ENCODE assay signal across 1 cellular context in the genomic region with DNA sequence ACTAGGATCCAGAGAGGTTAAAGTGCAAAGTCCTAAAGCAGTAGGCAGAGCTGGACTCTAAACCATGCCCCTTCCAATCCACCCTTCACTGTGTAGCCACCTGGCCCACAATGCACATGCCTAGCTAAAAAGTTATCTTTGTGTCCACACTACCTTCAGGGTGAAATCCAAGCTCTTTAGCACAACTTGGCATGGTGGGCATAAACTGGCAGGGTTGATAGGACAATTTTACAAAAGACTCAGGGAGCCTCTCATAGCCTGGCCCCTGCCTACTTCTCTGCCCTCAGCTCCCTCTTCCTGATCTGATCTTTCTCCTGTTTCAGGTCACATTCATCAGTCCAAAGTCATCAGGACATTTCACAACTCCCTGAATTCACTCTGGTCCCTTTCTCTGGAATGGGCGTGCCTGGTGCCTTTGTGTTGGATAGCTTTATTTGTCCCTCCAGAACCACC.
TF ChIP-seq lines count a peak whose summit lies in the region.

No MANE protein-coding gene starts in this region.

TF ChIP-seq in H1, 55 proteins besides CTCF, POLR2A, EP300 and RAD21:
- TF ChIP-seq YY1 (IDR thresholded peaks at IDR 0.05; ENCODE audit: low read depth, low read length), result no peak
- TF ChIP-seq CBX8 (IDR thresholded peaks at IDR 0.05; ENCODE audit: borderline replicate concordance, low read depth, low read length), result no peak
- no peak for TF ChIP-seq NANOG (IDR thresholded peaks at IDR 0.05; ENCODE audit: insufficient read depth, low read depth, low read length, poor library complexity, severe bottlenecking)
- TF ChIP-seq RFX5 (IDR thresholded peaks at IDR 0.05; ENCODE audit: borderline replicate concordance, low read depth, low read length), result no peak
- TF ChIP-seq, protein P1, sequence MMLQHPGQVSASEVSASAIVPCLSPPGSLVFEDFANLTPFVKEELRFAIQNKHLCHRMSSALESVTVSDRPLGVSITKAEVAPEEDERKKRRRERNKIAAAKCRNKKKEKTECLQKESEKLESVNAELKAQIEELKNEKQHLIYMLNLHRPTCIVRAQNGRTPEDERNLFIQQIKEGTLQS (IDR thresholded peaks at IDR 0.05; ENCODE audit: insufficient read depth, low read depth, low read length), result no peak
- no peak for TF ChIP-seq POLR2AphosphoS5 (IDR thresholded peaks at IDR 0.05; ENCODE audit: low read depth, low read length)
- no peak for TF ChIP-seq TCF12 (IDR thresholded peaks at IDR 0.05; ENCODE audit: low read depth, low read length)
- TF ChIP-seq CHD2 (IDR thresholded peaks at IDR 0.05; ENCODE audit: low read length), result no peak
- no peak for TF ChIP-seq SUZ12 (IDR thresholded peaks at IDR 0.05; ENCODE audit: low read length)
- no peak for TF ChIP-seq ZNF274 (IDR thresholded peaks at IDR 0.05; ENCODE audit: borderline replicate concordance, extremely low read depth, low read length)
- TF ChIP-seq SP4 (IDR thresholded peaks at IDR 0.05; ENCODE audit: low read length), result no peak
- TF ChIP-seq KDM5A (IDR thresholded peaks at IDR 0.05; ENCODE audit: low read length), result no peak
- no peak for TF ChIP-seq KDM1A (IDR thresholded peaks at IDR 0.05; ENCODE audit: borderline replicate concordance, low read length)
- TF ChIP-seq SIN3A (conservative IDR thresholded peaks at IDR 0.05 in 1 of 2, IDR thresholded peaks at IDR 0.05 in 1 of 2; ENCODE audit: low read depth in 1 of 2, low read length in 2 of 2), result no peak
- TF ChIP-seq, protein P2, sequence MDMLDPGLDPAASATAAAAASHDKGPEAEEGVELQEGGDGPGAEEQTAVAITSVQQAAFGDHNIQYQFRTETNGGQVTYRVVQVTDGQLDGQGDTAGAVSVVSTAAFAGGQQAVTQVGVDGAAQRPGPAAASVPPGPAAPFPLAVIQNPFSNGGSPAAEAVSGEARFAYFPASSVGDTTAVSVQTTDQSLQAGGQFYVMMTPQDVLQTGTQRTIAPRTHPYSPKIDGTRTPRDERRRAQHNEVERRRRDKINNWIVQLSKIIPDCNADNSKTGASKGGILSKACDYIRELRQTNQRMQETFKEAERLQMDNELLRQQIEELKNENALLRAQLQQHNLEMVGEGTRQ (IDR thresholded peaks at IDR 0.05; ENCODE audit: low read length), result no peak
- no peak for TF ChIP-seq MAFK (IDR thresholded peaks at IDR 0.05; ENCODE audit: low read depth, low read length)
- no peak for TF ChIP-seq CTBP2 (IDR thresholded peaks at IDR 0.05; ENCODE audit: borderline replicate concordance, insufficient read depth, insufficient read length, low read length)
